ENCODE assay signal across 9 cellular contexts in the genomic region with DNA sequence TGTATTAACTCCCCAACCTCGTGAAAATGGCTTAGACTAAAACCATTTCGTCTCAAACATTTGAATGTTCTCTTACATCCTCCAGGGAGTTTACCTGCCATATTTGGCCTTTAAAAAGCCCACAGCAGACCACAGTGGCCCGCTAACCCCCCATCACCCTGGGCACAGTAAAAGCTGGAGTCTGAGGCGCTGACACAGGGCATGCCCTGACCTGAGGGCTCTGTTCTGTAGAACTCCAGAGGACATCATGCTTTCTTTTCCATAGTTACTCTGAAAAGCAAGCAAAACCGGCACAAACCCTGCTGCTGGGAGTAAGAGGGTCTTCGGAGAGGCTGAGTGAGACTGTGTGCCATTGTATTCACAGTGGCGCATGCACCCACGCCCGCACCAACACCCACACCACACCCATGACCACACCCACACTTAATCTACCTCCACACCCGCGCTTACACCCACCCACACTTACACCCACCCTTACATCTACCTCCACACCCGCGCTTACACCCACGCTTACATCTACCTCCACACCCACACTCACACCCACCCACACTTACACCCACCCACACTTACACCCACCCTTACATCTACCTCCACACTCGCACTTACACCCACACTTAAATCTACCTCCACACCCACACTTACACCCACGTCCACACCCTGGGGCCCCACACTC. TPM values are rescaled to one million over a fixed set of nuclear protein-coding genes. Genes with fewer than 3 reads are reported as not detected.
DNase-seq lines count a peak whose midpoint lies in the region; ATAC-seq and TF ChIP-seq lines count a peak whose summit lies in the region.
"Had no signal": no experiment of that assay in that cellular context is flagged by ENCODE, and none has a peak within 500 bp of the region (broad histone marks: within the 10 kb centered on the region; RNA-seq: fewer than 3 reads in every experiment).

No MANE protein-coding gene starts in this region.

- H3K27me3 ChIP-seq in right cardiac atrium (ENCODE audit: control insufficient read depth, insufficient read depth) (no peaks in the 10 kb centered on the region), suprapubic skin (no peaks in the 10 kb centered on the region)

- H3K27ac ChIP-seq in right cardiac atrium (ENCODE audit: low read length) (no peak overlapping the region), suprapubic skin (no peak overlapping the region)

- TF ChIP-seq POLR2A in suprapubic skin (IDR thresholded peaks at IDR 0.05) = no peak

- no peak for DNase-seq in activated naive CD8-positive, alpha-beta T cell treated with anti-CD3 and anti-CD28 coated beads for 36 hours
- no peak for DNase-seq in right cardiac atrium
- DNase-seq in suprapubic skin (ENCODE audit: low spot score in 2 of 2) = peak; percentile 53 to 56
- DNase-seq in CD14-positive monocyte (ENCODE audit: low spot score) = no peak
- no peak for DNase-seq in HFFc6

- H3K36me3 ChIP-seq in suprapubic skin = peaks cover 29% of the 10 kb centered on the region

- H3K9me3 ChIP-seq in right cardiac atrium (ENCODE audit: control insufficient read depth, low read length) = no peaks in the 10 kb centered on the region
- H3K9me3 ChIP-seq in suprapubic skin = no peaks in the 10 kb centered on the region

- intact Hi-C loops in right cardiac atrium (cut with DNase I) = no loop called here
- intact Hi-C loops in CD14-positive monocyte (cut with micrococcal nuclease) = no loop called here

- ATAC-seq in right cardiac atrium (peak; percentile 86 to 88), HG03025 (IDR thresholded peaks at IDR 0.05; ENCODE audit: low FRiP score, unreplicated experiment) (no peak)

- 72% methylated on average over 14 of the region's 16 CpGs for WGBS in right cardiac atrium
- WGBS in suprapubic skin = 59% methylated on average over 16 of the region's 16 CpGs

- H3K4me1 ChIP-seq in right cardiac atrium (ENCODE audit: control insufficient read depth, insufficient read depth, low read length) (no peaks in the 10 kb centered on the region), suprapubic skin (no peaks in the 10 kb centered on the region)

- no peak for TF ChIP-seq EP300 in suprapubic skin (IDR thresholded peaks at IDR 0.05)

- TF ChIP-seq CTCF in suprapubic skin (IDR thresholded peaks at IDR 0.05) (no peak), CD14-positive monocyte (IDR thresholded peaks at IDR 0.05) (no peak), HFFc6 (IDR thresholded peaks at IDR 0.05) (no peak)

- H3K9me3 Mint-ChIP-seq in activated naive CD8-positive, alpha-beta T cell (ENCODE audit: low read depth) = no peaks in the 10 kb centered on the region
- peaks cover 7% of the 10 kb centered on the region for H3K9me3 Mint-ChIP-seq in activated naive CD8-positive, alpha-beta T cell treated with anti-CD3 and anti-CD28 coated beads for 36 hours
- H3K9me3 Mint-ChIP-seq in activated naive CD4-positive, alpha-beta T cell treated with anti-CD3 and anti-CD28 coated beads, Interleukin-2, amount 50 U/mL, for 24 hours = no peaks in the 10 kb centered on the region
- H3K9me3 Mint-ChIP-seq in CD14-positive monocyte = peaks cover 0 to 10% (median 0%) of the 10 kb centered on the region in 7 donors
- no peaks in the 10 kb centered on the region for H3K9me3 Mint-ChIP-seq in HFFc6

- no peak overlapping the region for H3K4me3 Mint-ChIP-seq in activated naive CD8-positive, alpha-beta T cell
- no peak overlapping the region for H3K4me3 Mint-ChIP-seq in activated naive CD8-positive, alpha-beta T cell treated with anti-CD3 and anti-CD28 coated beads for 36 hours
- H3K4me3 Mint-ChIP-seq in activated naive CD4-positive, alpha-beta T cell treated with anti-CD3 and anti-CD28 coated beads, Interleukin-2, amount 50 U/mL, for 24 hours = no peak overlapping the region
- H3K4me3 Mint-ChIP-seq in CD14-positive monocyte (no peak overlapping the region), HFFc6 (no peak overlapping the region)
- H3K4me3 Mint-ChIP-seq: T-helper 1 cell treated with Interleukin-12 subunit alpha and Interleukin-12 subunit beta and Interleukin-4 antibody, amounts not matched to agents 30 μg/mL and 1 μg/mL, for 36 hours had no signal

- H3K27me3 Mint-ChIP-seq in activated naive CD8-positive, alpha-beta T cell = no peaks in the 10 kb centered on the region
- no peaks in the 10 kb centered on the region for H3K27me3 Mint-ChIP-seq in activated naive CD8-positive, alpha-beta T cell treated with anti-CD3 and anti-CD28 coated beads for 36 hours
- H3K27me3 Mint-ChIP-seq in activated naive CD4-positive, alpha-beta T cell treated with anti-CD3 and anti-CD28 coated beads, Interleukin-2, amount 50 U/mL, for 24 hours = no peaks in the 10 kb centered on the region
- H3K27me3 Mint-ChIP-seq in CD14-positive monocyte (ENCODE audit: low read depth in 3 of 3) (peaks cover 0 to 5% (median 0%) of the 10 kb centered on the region in 3 donors), HFFc6 (ENCODE audit: insufficient read depth) (no peaks in the 10 kb centered on the region; the same call in 1 of the 2 replicates)

- H3K27ac Mint-ChIP-seq in activated naive CD8-positive, alpha-beta T cell = peak overlapping the region; percentile 58
- no peak overlapping the region for H3K27ac Mint-ChIP-seq in activated naive CD8-positive, alpha-beta T cell treated with anti-CD3 and anti-CD28 coated beads for 36 hours
- H3K27ac Mint-ChIP-seq in activated naive CD4-positive, alpha-beta T cell treated with anti-CD3 and anti-CD28 coated beads, Interleukin-2, amount 50 U/mL, for 24 hours = peak overlapping the region; percentile 41
- H3K27ac Mint-ChIP-seq in CD14-positive monocyte (peak overlapping the region in 1 of 7 donors; percentile 44), HFFc6 (no peak overlapping the region)

- no peak overlapping the region for H3K4me3 ChIP-seq in right cardiac atrium (ENCODE audit: low read length)
- H3K4me3 ChIP-seq in suprapubic skin = no peak overlapping the region

- peaks cover 7% of the 10 kb centered on the region for H3K36me3 Mint-ChIP-seq in activated naive CD8-positive, alpha-beta T cell
- H3K36me3 Mint-ChIP-seq in activated naive CD8-positive, alpha-beta T cell treated with anti-CD3 and anti-CD28 coated beads for 36 hours = peaks cover 7% of the 10 kb centered on the region
- peaks cover 9% of the 10 kb centered on the region for H3K36me3 Mint-ChIP-seq in activated naive CD4-positive, alpha-beta T cell treated with anti-CD3 and anti-CD28 coated beads, Interleukin-2, amount 50 U/mL, for 24 hours
- H3K36me3 Mint-ChIP-seq in CD14-positive monocyte = peaks cover 45 to 50% of the 10 kb centered on the region in 2 donors
- peaks cover 10% of the 10 kb centered on the region for H3K36me3 Mint-ChIP-seq in HFFc6 (ENCODE audit: low read depth)

- peaks cover 6% of the 10 kb centered on the region for H3K4me1 Mint-ChIP-seq in activated naive CD8-positive, alpha-beta T cell (ENCODE audit: low read depth)
- H3K4me1 Mint-ChIP-seq in activated naive CD8-positive, alpha-beta T cell treated with anti-CD3 and anti-CD28 coated beads for 36 hours = no peaks in the 10 kb centered on the region
- H3K4me1 Mint-ChIP-seq in activated naive CD4-positive, alpha-beta T cell treated with anti-CD3 and anti-CD28 coated beads, Interleukin-2, amount 50 U/mL, for 24 hours = no peaks in the 10 kb centered on the region
- H3K4me1 Mint-ChIP-seq in CD14-positive monocyte (peaks cover 5% of the 10 kb centered on the region), HFFc6 (ENCODE audit: low read depth) (peaks cover 11% of the 10 kb centered on the region)

RNA-seq across cellular contexts. Expression of a gene that starts 32.1 kb away (rescaled TPM):
- 1 to 10 TPM; 3.5 to 3.8 TPM for total RNA-seq in activated naive CD8-positive, alpha-beta T cell treated with anti-CD3 and anti-CD28 coated beads for 36 hours
- total RNA-seq in right cardiac atrium (1 to 10 TPM; 3.7 to 9.3 (median 6.8) TPM), suprapubic skin (10 to 100 TPM in 1 of 4 donors, 1 to 10 TPM in 3; 6.6 to 13.1 (median 7.1) TPM)
- polyA plus RNA-seq in right cardiac atrium (5.4 TPM), CD14-positive monocyte (1 to 10 TPM; 3.6 TPM)
- 1 to 10 TPM; 4.7 to 6.7 (median 6.0) TPM for total RNA-seq in HFFc6 (2021; fragmentation: NEBNext Ultra II Directional; extraction: Animal tissue kit (Norgen Biotek cat#: 25700))

RNA-seq across cellular contexts. Expression of a gene that starts 32.9 kb away (rescaled TPM):
- 1 to 10 TPM; 2.9 to 3.1 TPM for total RNA-seq in activated naive CD8-positive, alpha-beta T cell treated with anti-CD3 and anti-CD28 coated beads for 36 hours
- 10 to 100 TPM in 2 of 4 donors, 1 to 10 TPM in 2; 7.0 to 10.6 (median 9.6) TPM for total RNA-seq in right cardiac atrium
- polyA plus RNA-seq in right cardiac atrium = 9.1 TPM
- 10 to 100 TPM; 15.2 to 19.4 (median 18.3) TPM for total RNA-seq in suprapubic skin
- 1 to 10 TPM; 2.4 to 2.7 TPM for polyA plus RNA-seq in CD14-positive monocyte
- total RNA-seq in HFFc6 (2021; fragmentation: NEBNext Ultra II Directional; extraction: Animal tissue kit (Norgen Biotek cat#: 25700)) = 1 to 10 TPM; 4.1 to 6.3 (median 4.7) TPM

RNA-seq across cellular contexts. Expression of a gene that starts 56.3 kb away (rescaled TPM):
- total RNA-seq in activated naive CD8-positive, alpha-beta T cell treated with anti-CD3 and anti-CD28 coated beads for 36 hours = 10 to 100 TPM; 15.3 to 16.2 TPM
- total RNA-seq in right cardiac atrium = 1 to 10 TPM; 5.7 to 7.3 (median 6.7) TPM
- 6.9 TPM for polyA plus RNA-seq in right cardiac atrium
- total RNA-seq in suprapubic skin = 1 to 10 TPM; 1.3 to 5.6 (median 4.7) TPM
- polyA plus RNA-seq in CD14-positive monocyte = 10 to 100 TPM; 13.6 to 18.4 TPM
- 1 to 10 TPM; 5.5 to 8.3 (median 7.2) TPM for total RNA-seq in HFFc6 (2021; fragmentation: NEBNext Ultra II Directional; extraction: Animal tissue kit (Norgen Biotek cat#: 25700))

Comparison
In these comparisons a context has a peak if more than half of its experiments do, and no peak if none do; other contexts are left out.
1. H3K27ac Mint-ChIP-seq: peak in activated naive CD8-positive, alpha-beta T cell (single experiment) and activated naive CD4-positive, alpha-beta T cell treated with anti-CD3 and anti-CD28 coated beads, Interleukin-2, amount 50 U/mL, for 24 hours (single experiment); none in activated naive CD8-positive, alpha-beta T cell treated with anti-CD3 and anti-CD28 coated beads for 36 hours (single experiment) and HFFc6 (single experiment).
2. DNase-seq: peak in suprapubic skin (2 of 2); none in activated naive CD8-positive, alpha-beta T cell treated with anti-CD3 and anti-CD28 coated beads for 36 hours (single experiment), right cardiac atrium (0 of 3), CD14-positive monocyte (single experiment) and HFFc6 (single experiment).